Comparison of ENCODE assay signal across 1 cellular context in genomic region chr1:29202584-29203340, GRCh38.
TF ChIP-seq lines count a peak whose summit lies in the region.

No MANE protein-coding gene starts in this region.

TF ChIP-seq in K562, 482 proteins besides CTCF, POLR2A, EP300 and RAD21 (continued from another document and continues in another):
- no peak for TF ChIP-seq ZBTB9 (CRISPR knock-in tag; IDR thresholded peaks at IDR 0.05)
- no peak for TF ChIP-seq MTA1 (IDR thresholded peaks at IDR 0.05; ENCODE audit: borderline replicate concordance)
- peak; percentile 78 for TF ChIP-seq MAFG (tag; conservative IDR thresholded peaks at IDR 0.05)
- TF ChIP-seq ZNF347 (CRISPR knock-in tag; IDR thresholded peaks at IDR 0.05; ENCODE audit: low read depth) = no peak
- no peak for TF ChIP-seq ZNF354B (CRISPR knock-in tag; IDR thresholded peaks at IDR 0.05)
- TF ChIP-seq REST (CRISPR knock-in tag; IDR thresholded peaks at IDR 0.05; ENCODE audit: low read depth) = 0 out of 2 replicates have a peak, but pooled peaks have one; percentile 21
- TF ChIP-seq SMAD2 (IDR thresholded peaks at IDR 0.05; ENCODE audit: low read depth, low read length) = no peak
- TF ChIP-seq MEIS2 (IDR thresholded peaks at IDR 0.05; ENCODE audit: partially characterized antibody) = peak; percentile 83
- peak; percentile 97 for TF ChIP-seq SMC3 (conservative IDR thresholded peaks at IDR 0.05; ENCODE audit: insufficient read depth, low read depth, low read length)
- 0 out of 2 replicates have a peak, but pooled peaks have one; percentile 56 for TF ChIP-seq RFX7 (CRISPR knock-in tag; IDR thresholded peaks at IDR 0.05)
- TF ChIP-seq FOXK1 (CRISPR knock-in tag; IDR thresholded peaks at IDR 0.05; ENCODE audit: borderline replicate concordance) = no peak
- no peak for TF ChIP-seq CHD4 (IDR thresholded peaks at IDR 0.05; ENCODE audit: insufficient read depth, insufficient replicate concordance, low read depth, low read length, poor library complexity, severe bottlenecking)
- peak; percentile 74; the same call in 1 of the 2 replicates for TF ChIP-seq BACH1 (tag; IDR thresholded peaks at IDR 0.05)
- TF ChIP-seq MEF2A (IDR thresholded peaks at IDR 0.05; ENCODE audit: control insufficient read depth, low read depth, low read length) = peak; percentile 34; the same call in 1 of the 2 replicates
- TF ChIP-seq ZNF23 (CRISPR knock-in tag; IDR thresholded peaks at IDR 0.05) = 0 out of 2 replicates have a peak, but pooled peaks have one; percentile 7
- TF ChIP-seq PKNOX1 (IDR thresholded peaks at IDR 0.05) = peak; percentile 87
- TF ChIP-seq CBFA2T3 (IDR thresholded peaks at IDR 0.05) = peak; percentile 93
- TF ChIP-seq, protein P1, sequence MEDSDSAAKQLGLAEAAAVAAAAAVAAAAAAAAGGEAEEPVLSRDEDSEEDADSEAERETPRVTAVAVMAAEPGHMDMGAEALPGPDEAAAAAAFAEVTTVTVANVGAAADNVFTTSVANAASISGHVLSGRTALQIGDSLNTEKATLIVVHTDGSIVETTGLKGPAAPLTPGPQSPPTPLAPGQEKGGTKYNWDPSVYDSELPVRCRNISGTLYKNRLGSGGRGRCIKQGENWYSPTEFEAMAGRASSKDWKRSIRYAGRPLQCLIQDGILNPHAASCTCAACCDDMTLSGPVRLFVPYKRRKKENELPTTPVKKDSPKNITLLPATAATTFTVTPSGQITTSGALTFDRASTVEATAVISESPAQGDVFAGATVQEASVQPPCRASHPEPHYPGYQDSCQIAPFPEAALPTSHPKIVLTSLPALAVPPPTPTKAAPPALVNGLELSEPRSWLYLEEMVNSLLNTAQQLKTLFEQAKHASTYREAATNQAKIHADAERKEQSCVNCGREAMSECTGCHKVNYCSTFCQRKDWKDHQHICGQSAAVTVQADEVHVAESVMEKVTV (CRISPR knock-in tag; IDR thresholded peaks at IDR 0.05) = peak; percentile 98
- peak; percentile 96 for TF ChIP-seq DACH1 (IDR thresholded peaks at IDR 0.05; ENCODE audit: partially characterized antibody)
- TF ChIP-seq, protein P2, sequence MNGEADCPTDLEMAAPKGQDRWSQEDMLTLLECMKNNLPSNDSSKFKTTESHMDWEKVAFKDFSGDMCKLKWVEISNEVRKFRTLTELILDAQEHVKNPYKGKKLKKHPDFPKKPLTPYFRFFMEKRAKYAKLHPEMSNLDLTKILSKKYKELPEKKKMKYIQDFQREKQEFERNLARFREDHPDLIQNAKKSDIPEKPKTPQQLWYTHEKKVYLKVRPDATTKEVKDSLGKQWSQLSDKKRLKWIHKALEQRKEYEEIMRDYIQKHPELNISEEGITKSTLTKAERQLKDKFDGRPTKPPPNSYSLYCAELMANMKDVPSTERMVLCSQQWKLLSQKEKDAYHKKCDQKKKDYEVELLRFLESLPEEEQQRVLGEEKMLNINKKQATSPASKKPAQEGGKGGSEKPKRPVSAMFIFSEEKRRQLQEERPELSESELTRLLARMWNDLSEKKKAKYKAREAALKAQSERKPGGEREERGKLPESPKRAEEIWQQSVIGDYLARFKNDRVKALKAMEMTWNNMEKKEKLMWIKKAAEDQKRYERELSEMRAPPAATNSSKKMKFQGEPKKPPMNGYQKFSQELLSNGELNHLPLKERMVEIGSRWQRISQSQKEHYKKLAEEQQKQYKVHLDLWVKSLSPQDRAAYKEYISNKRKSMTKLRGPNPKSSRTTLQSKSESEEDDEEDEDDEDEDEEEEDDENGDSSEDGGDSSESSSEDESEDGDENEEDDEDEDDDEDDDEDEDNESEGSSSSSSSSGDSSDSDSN (IDR thresholded peaks at IDR 0.05; ENCODE audit: borderline replicate concordance in 1 of 2, low read depth in 2 of 2, low read length in 2 of 2) = 0 out of 4 replicates have a peak, but pooled peaks of 1 of the 2 experiments have one; percentile 33
- TF ChIP-seq RREB1 (CRISPR knock-in tag; IDR thresholded peaks at IDR 0.05) = no peak; the same call in 1 of the 2 replicates
- no peak for TF ChIP-seq ZNF668 (CRISPR knock-in tag; IDR thresholded peaks at IDR 0.05)
- no peak for TF ChIP-seq KAT8 (IDR thresholded peaks at IDR 0.05; ENCODE audit: low read depth)
- TF ChIP-seq ETS2 (tag; IDR thresholded peaks at IDR 0.05; ENCODE audit: borderline replicate concordance, poor library complexity, severe bottlenecking) = no peak
- peak; percentile 48; the same call in 1 of the 2 replicates for TF ChIP-seq NCOA1 (IDR thresholded peaks at IDR 0.05; ENCODE audit: low read depth)
- no peak for TF ChIP-seq U2AF1 (optimal IDR thresholded peaks at IDR 0.05; ENCODE audit: low read depth, low read length)
- peak; percentile 99 for TF ChIP-seq TFAP4 (CRISPR knock-in tag; IDR thresholded peaks at IDR 0.05; ENCODE audit: borderline replicate concordance)
- TF ChIP-seq ZNF212 (CRISPR knock-in tag; IDR thresholded peaks at IDR 0.05) = no peak
- TF ChIP-seq, protein P3, sequence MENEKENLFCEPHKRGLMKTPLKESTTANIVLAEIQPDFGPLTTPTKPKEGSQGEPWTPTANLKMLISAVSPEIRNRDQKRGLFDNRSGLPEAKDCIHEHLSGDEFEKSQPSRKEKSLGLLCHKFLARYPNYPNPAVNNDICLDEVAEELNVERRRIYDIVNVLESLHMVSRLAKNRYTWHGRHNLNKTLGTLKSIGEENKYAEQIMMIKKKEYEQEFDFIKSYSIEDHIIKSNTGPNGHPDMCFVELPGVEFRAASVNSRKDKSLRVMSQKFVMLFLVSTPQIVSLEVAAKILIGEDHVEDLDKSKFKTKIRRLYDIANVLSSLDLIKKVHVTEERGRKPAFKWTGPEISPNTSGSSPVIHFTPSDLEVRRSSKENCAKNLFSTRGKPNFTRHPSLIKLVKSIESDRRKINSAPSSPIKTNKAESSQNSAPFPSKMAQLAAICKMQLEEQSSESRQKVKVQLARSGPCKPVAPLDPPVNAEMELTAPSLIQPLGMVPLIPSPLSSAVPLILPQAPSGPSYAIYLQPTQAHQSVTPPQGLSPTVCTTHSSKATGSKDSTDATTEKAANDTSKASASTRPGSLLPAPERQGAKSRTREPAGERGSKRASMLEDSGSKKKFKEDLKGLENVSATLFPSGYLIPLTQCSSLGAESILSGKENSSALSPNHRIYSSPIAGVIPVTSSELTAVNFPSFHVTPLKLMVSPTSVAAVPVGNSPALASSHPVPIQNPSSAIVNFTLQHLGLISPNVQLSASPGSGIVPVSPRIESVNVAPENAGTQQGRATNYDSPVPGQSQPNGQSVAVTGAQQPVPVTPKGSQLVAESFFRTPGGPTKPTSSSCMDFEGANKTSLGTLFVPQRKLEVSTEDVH (IDR thresholded peaks at IDR 0.05; ENCODE audit: low read depth, partially characterized antibody) = peak; percentile 50
- peak; percentile 66; the same call in 1 of the 2 replicates for TF ChIP-seq FOXM1 (IDR thresholded peaks at IDR 0.05; ENCODE audit: low read depth)
- TF ChIP-seq FOXM1 (CRISPR knock-in tag; IDR thresholded peaks at IDR 0.05; ENCODE audit: low read depth) = no peak
- TF ChIP-seq FOXJ2 (tag; IDR thresholded peaks at IDR 0.05) = no peak
- TF ChIP-seq NRF1 (conservative IDR thresholded peaks at IDR 0.05 in 1 of 2, IDR thresholded peaks at IDR 0.05 in 1 of 2) = 0 out of 4 replicates have a peak, but pooled peaks of 1 of the 2 experiments have one; percentile 36
- TF ChIP-seq SP1 (CRISPR knock-in tag; IDR thresholded peaks at IDR 0.05) = peak; percentile 90
- no peak for TF ChIP-seq EWSR1 (IDR thresholded peaks at IDR 0.05; ENCODE audit: borderline replicate concordance, low read depth, partially characterized antibody)
- no peak for TF ChIP-seq ZFX (CRISPR knock-in tag; IDR thresholded peaks at IDR 0.05)
- TF ChIP-seq ZFPM2 (CRISPR knock-in tag; IDR thresholded peaks at IDR 0.05) = no peak
- TF ChIP-seq NCOA4 (IDR thresholded peaks at IDR 0.05; ENCODE audit: partially characterized antibody) = no peak
- no peak for TF ChIP-seq ELK1 (CRISPR knock-in tag; IDR thresholded peaks at IDR 0.05)
- no peak for TF ChIP-seq ELF2 (CRISPR knock-in tag; IDR thresholded peaks at IDR 0.05)
- peak; percentile 92 to 95 for TF ChIP-seq KDM1A (IDR thresholded peaks at IDR 0.05)
